2 cellular contexts compared by ENCODE assay signal in the genomic region with DNA sequence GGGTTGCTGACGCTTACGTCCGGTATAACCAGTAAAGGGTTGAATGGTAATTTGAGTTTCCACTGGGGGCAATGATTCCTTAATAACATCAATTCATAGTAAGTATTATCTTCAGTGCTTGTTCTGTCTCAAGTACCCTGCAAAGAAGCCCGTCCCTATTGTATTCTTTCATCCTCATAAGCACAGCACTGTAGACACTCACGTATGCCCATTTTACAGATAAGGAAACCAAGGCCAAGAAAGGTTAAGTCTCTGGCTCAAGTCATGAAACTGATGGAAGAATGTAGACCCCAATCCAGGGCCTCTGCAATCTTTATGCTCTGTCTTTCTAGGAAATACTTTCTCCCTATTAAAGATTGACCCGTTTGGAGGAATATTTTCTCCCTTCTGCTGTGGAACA.
TF ChIP-seq lines count a peak whose summit lies in the region.

No MANE protein-coding gene starts in this region.

TF ChIP-seq in HepG2, 621 proteins besides CTCF, POLR2A, EP300 and RAD21:
- TF ChIP-seq ZNF629 (CRISPR knock-in tag; conservative IDR thresholded peaks at IDR 0.05) = peak; percentile 65
- no peak for TF ChIP-seq ZNF615 (CRISPR knock-in tag; IDR thresholded peaks at IDR 0.05; ENCODE audit: borderline replicate concordance)

TF ChIP-seq in K562, 482 proteins besides CTCF, POLR2A, EP300 and RAD21:
- TF ChIP-seq NFIC (IDR thresholded peaks at IDR 0.05) (no peak), PHB2 (IDR thresholded peaks at IDR 0.05; ENCODE audit: low read depth) (no peak), RBM25 (IDR thresholded peaks at IDR 0.05; ENCODE audit: low read depth, low read length, severe bottlenecking) (peak; percentile 96), BCOR (IDR thresholded peaks at IDR 0.05) (peak; percentile 29; the same call in 1 of the 2 replicates)
